Comparison of ENCODE assay signal across 1 cellular context in the genomic region with DNA sequence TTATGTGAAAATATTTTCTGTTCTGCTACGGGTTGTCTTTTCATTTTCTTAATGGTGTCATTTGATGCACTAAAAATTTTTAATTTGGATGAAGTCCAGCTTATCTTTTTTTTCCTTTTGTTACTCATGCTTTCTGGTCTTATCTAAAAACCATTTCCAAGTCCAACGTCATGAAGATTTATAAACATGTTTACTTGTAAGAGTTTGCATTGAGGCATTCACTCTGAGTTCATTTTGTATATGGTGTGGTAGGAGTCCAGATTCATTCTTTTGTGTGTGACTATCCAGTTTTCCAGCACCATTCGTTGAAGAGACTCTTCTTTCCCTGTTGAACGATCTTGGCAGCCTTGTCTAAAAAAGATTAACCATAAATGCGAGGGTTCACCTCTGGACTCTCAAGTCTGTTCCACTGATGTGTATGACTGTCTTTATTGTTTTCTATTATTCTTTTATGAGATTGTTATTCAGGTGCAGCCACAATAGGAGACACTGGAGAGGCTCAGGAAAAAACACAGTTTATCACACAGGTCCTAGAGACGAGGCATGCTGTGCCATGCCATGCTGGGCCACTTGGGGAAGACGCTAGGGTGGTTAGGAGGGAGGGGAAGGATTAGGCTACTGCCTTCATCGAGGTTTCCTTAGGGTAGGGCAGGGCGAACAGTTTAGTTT.
TF ChIP-seq lines count a peak whose summit lies in the region.

No MANE protein-coding gene starts in this region.

TF ChIP-seq in H1, 55 proteins besides CTCF, POLR2A, EP300 and RAD21 (continued from another document):
- TF ChIP-seq YY1 (IDR thresholded peaks at IDR 0.05; ENCODE audit: low read depth, low read length) (no peak), BCL11A (IDR thresholded peaks at IDR 0.05; ENCODE audit: low read depth in 2 of 2, low read length in 2 of 2) (no peak), TBP (IDR thresholded peaks at IDR 0.05; ENCODE audit: low read depth, low read length) (no peak), ATF2 (IDR thresholded peaks at IDR 0.05; ENCODE audit: low read length) (no peak), SIN3A (conservative IDR thresholded peaks at IDR 0.05 in 1 of 2, IDR thresholded peaks at IDR 0.05 in 1 of 2; ENCODE audit: low read depth in 1 of 2, low read length in 2 of 2) (no peak), FOSL1 (IDR thresholded peaks at IDR 0.05; ENCODE audit: insufficient read depth, low read depth, low read length) (no peak), CHD2 (IDR thresholded peaks at IDR 0.05; ENCODE audit: low read length) (no peak), POLR2AphosphoS5 (IDR thresholded peaks at IDR 0.05; ENCODE audit: low read depth, low read length) (no peak)
- TF ChIP-seq, protein P1, sequence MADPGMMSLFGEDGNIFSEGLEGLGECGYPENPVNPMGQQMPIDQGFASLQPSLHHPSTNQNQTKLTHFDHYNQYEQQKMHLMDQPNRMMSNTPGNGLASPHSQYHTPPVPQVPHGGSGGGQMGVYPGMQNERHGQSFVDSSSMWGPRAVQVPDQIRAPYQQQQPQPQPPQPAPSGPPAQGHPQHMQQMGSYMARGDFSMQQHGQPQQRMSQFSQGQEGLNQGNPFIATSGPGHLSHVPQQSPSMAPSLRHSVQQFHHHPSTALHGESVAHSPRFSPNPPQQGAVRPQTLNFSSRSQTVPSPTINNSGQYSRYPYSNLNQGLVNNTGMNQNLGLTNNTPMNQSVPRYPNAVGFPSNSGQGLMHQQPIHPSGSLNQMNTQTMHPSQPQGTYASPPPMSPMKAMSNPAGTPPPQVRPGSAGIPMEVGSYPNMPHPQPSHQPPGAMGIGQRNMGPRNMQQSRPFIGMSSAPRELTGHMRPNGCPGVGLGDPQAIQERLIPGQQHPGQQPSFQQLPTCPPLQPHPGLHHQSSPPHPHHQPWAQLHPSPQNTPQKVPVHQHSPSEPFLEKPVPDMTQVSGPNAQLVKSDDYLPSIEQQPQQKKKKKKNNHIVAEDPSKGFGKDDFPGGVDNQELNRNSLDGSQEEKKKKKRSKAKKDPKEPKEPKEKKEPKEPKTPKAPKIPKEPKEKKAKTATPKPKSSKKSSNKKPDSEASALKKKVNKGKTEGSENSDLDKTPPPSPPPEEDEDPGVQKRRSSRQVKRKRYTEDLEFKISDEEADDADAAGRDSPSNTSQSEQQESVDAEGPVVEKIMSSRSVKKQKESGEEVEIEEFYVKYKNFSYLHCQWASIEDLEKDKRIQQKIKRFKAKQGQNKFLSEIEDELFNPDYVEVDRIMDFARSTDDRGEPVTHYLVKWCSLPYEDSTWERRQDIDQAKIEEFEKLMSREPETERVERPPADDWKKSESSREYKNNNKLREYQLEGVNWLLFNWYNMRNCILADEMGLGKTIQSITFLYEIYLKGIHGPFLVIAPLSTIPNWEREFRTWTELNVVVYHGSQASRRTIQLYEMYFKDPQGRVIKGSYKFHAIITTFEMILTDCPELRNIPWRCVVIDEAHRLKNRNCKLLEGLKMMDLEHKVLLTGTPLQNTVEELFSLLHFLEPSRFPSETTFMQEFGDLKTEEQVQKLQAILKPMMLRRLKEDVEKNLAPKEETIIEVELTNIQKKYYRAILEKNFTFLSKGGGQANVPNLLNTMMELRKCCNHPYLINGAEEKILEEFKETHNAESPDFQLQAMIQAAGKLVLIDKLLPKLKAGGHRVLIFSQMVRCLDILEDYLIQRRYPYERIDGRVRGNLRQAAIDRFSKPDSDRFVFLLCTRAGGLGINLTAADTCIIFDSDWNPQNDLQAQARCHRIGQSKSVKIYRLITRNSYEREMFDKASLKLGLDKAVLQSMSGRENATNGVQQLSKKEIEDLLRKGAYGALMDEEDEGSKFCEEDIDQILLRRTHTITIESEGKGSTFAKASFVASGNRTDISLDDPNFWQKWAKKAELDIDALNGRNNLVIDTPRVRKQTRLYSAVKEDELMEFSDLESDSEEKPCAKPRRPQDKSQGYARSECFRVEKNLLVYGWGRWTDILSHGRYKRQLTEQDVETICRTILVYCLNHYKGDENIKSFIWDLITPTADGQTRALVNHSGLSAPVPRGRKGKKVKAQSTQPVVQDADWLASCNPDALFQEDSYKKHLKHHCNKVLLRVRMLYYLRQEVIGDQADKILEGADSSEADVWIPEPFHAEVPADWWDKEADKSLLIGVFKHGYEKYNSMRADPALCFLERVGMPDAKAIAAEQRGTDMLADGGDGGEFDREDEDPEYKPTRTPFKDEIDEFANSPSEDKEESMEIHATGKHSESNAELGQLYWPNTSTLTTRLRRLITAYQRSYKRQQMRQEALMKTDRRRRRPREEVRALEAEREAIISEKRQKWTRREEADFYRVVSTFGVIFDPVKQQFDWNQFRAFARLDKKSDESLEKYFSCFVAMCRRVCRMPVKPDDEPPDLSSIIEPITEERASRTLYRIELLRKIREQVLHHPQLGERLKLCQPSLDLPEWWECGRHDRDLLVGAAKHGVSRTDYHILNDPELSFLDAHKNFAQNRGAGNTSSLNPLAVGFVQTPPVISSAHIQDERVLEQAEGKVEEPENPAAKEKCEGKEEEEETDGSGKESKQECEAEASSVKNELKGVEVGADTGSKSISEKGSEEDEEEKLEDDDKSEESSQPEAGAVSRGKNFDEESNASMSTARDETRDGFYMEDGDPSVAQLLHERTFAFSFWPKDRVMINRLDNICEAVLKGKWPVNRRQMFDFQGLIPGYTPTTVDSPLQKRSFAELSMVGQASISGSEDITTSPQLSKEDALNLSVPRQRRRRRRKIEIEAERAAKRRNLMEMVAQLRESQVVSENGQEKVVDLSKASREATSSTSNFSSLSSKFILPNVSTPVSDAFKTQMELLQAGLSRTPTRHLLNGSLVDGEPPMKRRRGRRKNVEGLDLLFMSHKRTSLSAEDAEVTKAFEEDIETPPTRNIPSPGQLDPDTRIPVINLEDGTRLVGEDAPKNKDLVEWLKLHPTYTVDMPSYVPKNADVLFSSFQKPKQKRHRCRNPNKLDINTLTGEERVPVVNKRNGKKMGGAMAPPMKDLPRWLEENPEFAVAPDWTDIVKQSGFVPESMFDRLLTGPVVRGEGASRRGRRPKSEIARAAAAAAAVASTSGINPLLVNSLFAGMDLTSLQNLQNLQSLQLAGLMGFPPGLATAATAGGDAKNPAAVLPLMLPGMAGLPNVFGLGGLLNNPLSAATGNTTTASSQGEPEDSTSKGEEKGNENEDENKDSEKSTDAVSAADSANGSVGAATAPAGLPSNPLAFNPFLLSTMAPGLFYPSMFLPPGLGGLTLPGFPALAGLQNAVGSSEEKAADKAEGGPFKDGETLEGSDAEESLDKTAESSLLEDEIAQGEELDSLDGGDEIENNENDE (IDR thresholded peaks at IDR 0.05; ENCODE audit: insufficient replicate concordance, low read length), result no peak
TF ChIP-seq in H1: peak in this region for 0.
